In the genomic region with DNA sequence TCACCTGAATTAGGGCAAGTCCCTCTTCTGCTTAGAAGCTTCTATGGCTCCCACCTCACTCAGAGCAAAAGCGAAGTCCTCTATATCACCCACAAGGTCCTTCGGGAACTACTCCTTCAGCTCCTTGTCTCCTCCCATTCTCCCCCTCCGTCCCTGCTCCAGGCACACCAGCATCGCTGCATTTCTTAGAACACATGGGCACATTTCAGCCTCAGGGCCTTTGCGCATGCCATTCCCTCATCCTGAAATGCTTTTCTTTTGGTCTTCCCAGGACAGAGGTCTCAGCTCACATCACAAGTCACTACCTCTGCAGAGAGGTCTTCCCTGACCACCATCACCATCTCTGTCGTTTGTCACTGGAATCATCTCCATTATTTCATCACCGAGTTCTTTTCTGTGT, we compare ENCODE assay signal across 1 cellular context.
TF ChIP-seq lines count a peak whose summit lies in the region.

No MANE protein-coding gene starts in this region.

TF ChIP-seq in K562, 482 proteins besides CTCF, POLR2A, EP300 and RAD21:
- TF ChIP-seq YY1 (IDR thresholded peaks at IDR 0.05; ENCODE audit: borderline replicate concordance in 1 of 3, control insufficient read depth in 1 of 3, extremely low read depth in 1 of 3, insufficient read depth in 3 of 3, insufficient read length in 1 of 3, insufficient replicate concordance in 2 of 3, low read depth in 1 of 3, low read length in 2 of 3) (no peak), BCOR (IDR thresholded peaks at IDR 0.05) (0 out of 2 replicates have a peak, but pooled peaks have one; percentile 24), MLLT1 (IDR thresholded peaks at IDR 0.05) (no peak), RBM25 (IDR thresholded peaks at IDR 0.05; ENCODE audit: low read depth, low read length, severe bottlenecking) (peak; percentile 30), KDM1A (IDR thresholded peaks at IDR 0.05) (peak; percentile 17 to 34; a peak in 1 of 4 replicates)
